Comparison of ENCODE assay signal across 23 cellular contexts in genomic region chr19:3565177-3565576, GRCh38. TPM values are rescaled to one million over a fixed set of nuclear protein-coding genes. Genes with fewer than 3 reads are reported as not detected.
DNase-seq lines count a peak whose midpoint lies in the region; ATAC-seq, FAIRE-seq and TF ChIP-seq lines count a peak whose summit lies in the region.
"Had no signal": no experiment of that assay in that cellular context is flagged by ENCODE, and none has a peak within 500 bp of the region (broad histone marks: within the 10 kb centered on the region; RNA-seq: fewer than 3 reads in every experiment).

No MANE protein-coding gene starts in this region.

- POLR2A ChIA-PET in K562 (lab: Yijun Ruan, JAX) = interaction anchor here (0.7 to 0.9 kb wide), 2 partner anchors 26 to 197 kb away, joined by 3 read pairs; partner anchors contain the start of gene MRPL54

- H3K36me3 ChIP-seq in K562 (ENCODE audit: control insufficient read depth, insufficient read depth, low read length) (no peaks in the 10 kb centered on the region), neuronal stem cell (replicated peaks in 1 of 2; ENCODE audit: control insufficient read depth in 2 of 2, insufficient read depth in 2 of 2, low read length in 2 of 2) (no peaks in the 10 kb centered on the region), vagina (no peaks in the 10 kb centered on the region)
- H3K36me3 ChIP-seq: MG63, WERI-Rb-1 had no signal

- no TSS peak for BruUV-seq in K562 (replicated peaks; lab: Mats Ljungman, UMichigan)

- H3K9me1 ChIP-seq in K562 (ENCODE audit: control insufficient read depth, insufficient read depth, low read length) = no peaks in the 10 kb centered on the region

- ATAC-seq in K562 (peak; percentile 16; the same call in 1 of the 3 replicates), HG03354 (IDR thresholded peaks at IDR 0.05; ENCODE audit: poor library complexity, severe bottlenecking, unreplicated experiment) (no peak)
- ATAC-seq: activated CD8-positive, alpha-beta T cell treated with anti-CD3 and anti-CD28 coated beads, Interleukin-2, amount 10 ng/mL, durations not matched to agents 7 days and 5 days; T-cell had no signal

- 44% methylated on average over 19 of the region's 21 CpGs for WGBS in K562 (ENCODE audit: insufficient coverage, low coverage, missing lambda C conversion rate)
- WGBS in neuronal stem cell (ENCODE audit: extremely low coverage in 2 of 2, insufficient read length in 2 of 2, insufficient replicate concordance in 1 of 2), 2 donors = no CpG with 5 or more reads among the region's 21 CpGs

- peak; percentile 73 for FAIRE-seq in K562 (lab: Jason Lieb, UNC)
- FAIRE-seq: G401.6, GM12892 had no signal

- H3K4me2 ChIP-seq in K562 (ENCODE audit: insufficient read depth, low read length) = no peak overlapping the region; the same call in 1 of the 2 replicates
- no peak overlapping the region for H3K4me2 ChIP-seq in neuronal stem cell (ENCODE audit: insufficient read depth, low read length, poor library complexity, severe bottlenecking)

- H3K79me1 ChIP-seq in neuronal stem cell (ENCODE audit: low read depth, low read length) = peaks cover 3% of the 10 kb centered on the region

- H2AFZ ChIP-seq in K562 (ENCODE audit: low read depth, low read length) (no peak overlapping the region), neuronal stem cell (ENCODE audit: low read length) (no peak overlapping the region)
- H2AFZ ChIP-seq: GM23248 had no signal

- H4K8ac ChIP-seq in neuronal stem cell (ENCODE audit: low read depth, low read length) = no peak overlapping the region

- no peaks in the 10 kb centered on the region for H3K9me3 ChIP-seq in K562 (replicated peaks; ENCODE audit: control insufficient read depth, insufficient read depth, low read depth, low read length)
- H3K9me3 ChIP-seq in neuronal stem cell (replicated peaks in 1 of 2; ENCODE audit: control insufficient read depth in 2 of 2, insufficient read depth in 1 of 2, low read depth in 1 of 2, low read length in 2 of 2) = peaks cover 0 to 2% of the 10 kb centered on the region in 2 donors
- no peaks in the 10 kb centered on the region for H3K9me3 ChIP-seq in vagina
- H3K9me3 ChIP-seq: MG63 had no signal

- peak overlapping the region; percentile 48; the same call in 1 of the 3 replicates for H3K27ac ChIP-seq in K562 (ENCODE audit: extremely low read depth, low read depth, low read length)
- H3K27ac ChIP-seq in neuronal stem cell (replicated peaks; ENCODE audit: low read length) = no peak overlapping the region
- no peak overlapping the region for H3K27ac ChIP-seq in vagina
- H3K27ac ChIP-seq: GM23248, WERI-Rb-1 had no signal

- intact Hi-C loops in K562 (cut with micrococcal nuclease) = no loop called here
- intact Hi-C loops in vagina (cut with DNase I) = no loop called here

- no peak overlapping the region for H4K91ac ChIP-seq in neuronal stem cell (ENCODE audit: low read depth, low read length, poor library complexity)

- H3K9ac ChIP-seq in K562 (ENCODE audit: insufficient read depth in 1 of 2, low read depth in 2 of 2, low read length in 2 of 2) = peak overlapping the region in 1 of 2 experiments; percentile 0; a peak in 1 of 4 replicates
- no peak overlapping the region for H3K9ac ChIP-seq in neuronal stem cell (ENCODE audit: low read depth, low read length, poor library complexity)
- H3K9ac ChIP-seq: GM23248 had no signal

- no peak overlapping the region for H2BK120ac ChIP-seq in neuronal stem cell (ENCODE audit: low read depth, low read length)

- H2BK12ac ChIP-seq in neuronal stem cell (ENCODE audit: low read length) = no peak overlapping the region

- no peak overlapping the region for H2BK15ac ChIP-seq in neuronal stem cell (ENCODE audit: low read length)

- CTCF ChIA-PET in K562 (lab: Yijun Ruan, JAX; ENCODE audit: low intra/inter-chr PET ratio) = no interaction called here

- H3K14ac ChIP-seq in neuronal stem cell (ENCODE audit: low read length) = no peak overlapping the region

- no peak overlapping the region for H3K23ac ChIP-seq in neuronal stem cell (ENCODE audit: low read depth, low read length, poor library complexity)

- TF ChIP-seq CTCF in K562 (IDR thresholded peaks at IDR 0.05 in 2 of 3, conservative IDR thresholded peaks at IDR 0.05 in 1 of 3; ENCODE audit: insufficient read depth in 2 of 3, low read depth in 1 of 3, low read length in 3 of 3) (no peak), vagina (IDR thresholded peaks at IDR 0.05) (no peak)

- no peaks in the 10 kb centered on the region for H4K20me1 ChIP-seq in K562 (replicated peaks; ENCODE audit: control insufficient read depth, insufficient read depth, low read length)

- TF ChIP-seq RAD21 in K562 (CRISPR knock-in tag; conservative IDR thresholded peaks at IDR 0.05 in 1 of 2, IDR thresholded peaks at IDR 0.05 in 1 of 2) = no peak

- peak overlapping the region; percentile 47 for H2AK5ac ChIP-seq in neuronal stem cell (ENCODE audit: low read depth, low read length)

- H3K18ac ChIP-seq in neuronal stem cell (ENCODE audit: low read length) = no peak overlapping the region

- no peaks in the 10 kb centered on the region for H3K27me3 ChIP-seq in K562 (ENCODE audit: control insufficient read depth in 2 of 2, insufficient read depth in 2 of 2, low read length in 2 of 2)
- H3K27me3 ChIP-seq in neuronal stem cell (ENCODE audit: control insufficient read depth in 3 of 3, insufficient read depth in 3 of 3, low read depth in 1 of 3, low read length in 3 of 3) = no peaks in the 10 kb centered on the region
- H3K27me3 ChIP-seq in vagina = no peaks in the 10 kb centered on the region
- H3K27me3 ChIP-seq: MG63 had no signal

- in situ Hi-C loops in K562 (cut with MboI) = no loop called here

- H3K4ac ChIP-seq in neuronal stem cell (ENCODE audit: low read length) = no peak overlapping the region

- no peak overlapping the region for H2BK5ac ChIP-seq in neuronal stem cell (ENCODE audit: low read length)

- TF ChIP-seq POLR2A in K562 (conservative IDR thresholded peaks at IDR 0.05) = no peak
- no peak for TF ChIP-seq POLR2A in vagina (IDR thresholded peaks at IDR 0.05)

- H3K4me1 ChIP-seq in K562 (replicated peaks in 1 of 2; ENCODE audit: control insufficient read depth in 2 of 2, insufficient read depth in 2 of 2, low read length in 2 of 2) = peaks cover 16 to 54% of the 10 kb centered on the region in 2 experiments; a peak in 4 of 5 replicates
- H3K4me1 ChIP-seq in neuronal stem cell (ENCODE audit: control insufficient read depth in 2 of 2, insufficient read depth in 1 of 2, low read depth in 1 of 2, low read length in 2 of 2) = no peaks in the 10 kb centered on the region
- no peaks in the 10 kb centered on the region for H3K4me1 ChIP-seq in vagina

- DNase-seq in EL (peak; percentile 96), NCI-H460 (ENCODE audit: extremely low read depth, low read depth) (peak; percentile 68), K562 (ENCODE audit: extremely low read depth in 1 of 4, low spot score in 3 of 4) (peak in 1 of 4 experiments; percentile 67), neuronal stem cell (ENCODE audit: low spot score) (no peak), NCI-H2196 (lab: John Stamatoyannopoulos, UW; ENCODE audit: unreplicated experiment) (no peak), vagina (ENCODE audit: extremely low spot score in 2 of 2) (no peak), OCI-M1 (lab: John Stamatoyannopoulos, UW) (no peak)
- DNase-seq: activated CD8-positive, alpha-beta T cell treated with anti-CD3 and anti-CD28 coated beads, Interleukin-2, amount 10 ng/mL, durations not matched to agents 7 days and 5 days; central memory CD4-positive, alpha-beta T cell; endodermal cell; GM23248; MG63; naive B cell; NCI-H2081 treated with DMSO at 0.1 percent for 48 hours; NCI-H526; T-cell; WERI-Rb-1 had no signal

- TF ChIP-seq EP300 in K562 (IDR thresholded peaks at IDR 0.05; ENCODE audit: low read length) = no peak

- H3K79me2 ChIP-seq in K562 (ENCODE audit: control insufficient read depth, insufficient read depth, low read length) = no peaks in the 10 kb centered on the region

- H3K4me3 ChIP-seq in K562 (no peak overlapping the region), neuronal stem cell (ENCODE audit: low read length in 2 of 2) (no peak overlapping the region), vagina (no peak overlapping the region)
- H3K4me3 ChIP-seq: GM23248, MG63 had no signal

RNA-seq across cellular contexts. Expression of gene HMG20B, which starts 7.6 kb away (rescaled TPM):
- 125 and 134 TPM in 2 replicates for total RNA-seq in NCI-H460 (2014; rRNA removed; shearing (Covaris generic))
- 246 and 257 TPM in 2 replicates for polyA plus RNA-seq in NCI-H460 (2014; cell fraction: nucleus; rRNA removed)
- total RNA-seq in K562 (2011; cell fraction: chromatin; rRNA removed; ENCODE audit: low replicate concordance) = 47.2 and 115 TPM in 2 replicates
- total RNA-seq in K562 (2011; cell fraction: nucleolus; rRNA removed) = 85.8 and 97.1 TPM in 2 replicates
- 68.6 and 70.5 TPM in 2 replicates for total RNA-seq in K562 (2011; cell fraction: nucleoplasm; rRNA removed)
- total RNA-seq in K562 (2014; rRNA removed) = 137 and 148 TPM in 2 replicates
- 18.2 and 18.5 TPM in 2 replicates for total RNA-seq in K562 (2014; rRNA removed; fragmentation: Illumina TruSeq; extraction: Trizol)
- 37.6 and 38.6 TPM in 2 replicates for total RNA-seq in K562 (2015; rRNA removed; fragmentation: Illumina TruSeq; extraction: Trizol)
- total RNA-seq in K562 (2021) = 122 and 125 TPM in 2 replicates
- polyA plus RNA-seq in K562 (2011; rRNA removed) = 47.6 and 54.4 TPM in 2 replicates
- polyA plus RNA-seq in K562 (2011; cell fraction: cytosol; rRNA removed) = 49.5 and 107 TPM in 2 replicates
- polyA plus RNA-seq in K562 (2011; cell fraction: nucleus; rRNA removed) = 169 and 253 TPM in 2 replicates
- polyA plus RNA-seq in K562 (2012) = 75.9 and 122 TPM in 2 replicates
- 25.6 and 53.2 TPM in 2 replicates for polyA plus RNA-seq in K562 (2014; fragmentation: Illumina TruSeq; extraction: Trizol)
- under 1 TPM; 0.35 to 0.78 TPM for polyA plus RNA-seq in K562 (2014; fragmentation: Nextera tagmentation; extraction: Ambion mirVana)
- 159 and 172 TPM in 2 replicates for polyA plus RNA-seq in K562 (2014; rRNA removed)
- 8.0 and 11.1 TPM in 2 replicates for polyA minus RNA-seq in K562 (2011; rRNA and poly(A)+ RNA removed)
- polyA minus RNA-seq in K562 (2011; cell fraction: cytosol; rRNA and poly(A)+ RNA removed) = 24.4 and 30.8 TPM in 2 replicates
- polyA minus RNA-seq in K562 (2011; cell fraction: nucleus; rRNA and poly(A)+ RNA removed) = 24.4 and 30.4 TPM in 2 replicates
- 76.9 TPM for polyA plus RNA-seq in neuronal stem cell (2013, experiment 1 of 2)
- 73.8 TPM for polyA plus RNA-seq in neuronal stem cell (2013, experiment 2 of 2)
- total RNA-seq in vagina = 92.8 TPM

RNA-seq across cellular contexts. Expression of gene MFSD12, which starts 7.8 kb away (rescaled TPM):
- total RNA-seq in NCI-H460 (2014; rRNA removed; shearing (Covaris generic)) = 178 and 210 TPM in 2 replicates
- 302 and 364 TPM in 2 replicates for polyA plus RNA-seq in NCI-H460 (2014; cell fraction: nucleus; rRNA removed)
- total RNA-seq in K562 (2011; cell fraction: chromatin; rRNA removed; ENCODE audit: low replicate concordance) = 80.9 and 267 TPM in 2 replicates
- 253 and 311 TPM in 2 replicates for total RNA-seq in K562 (2011; cell fraction: nucleolus; rRNA removed)
- 151 and 160 TPM in 2 replicates for total RNA-seq in K562 (2011; cell fraction: nucleoplasm; rRNA removed)
- 99.9 and 103 TPM in 2 replicates for total RNA-seq in K562 (2014; rRNA removed)
- total RNA-seq in K562 (2014; rRNA removed; fragmentation: Illumina TruSeq; extraction: Trizol) = 18.8 and 21.5 TPM in 2 replicates
- total RNA-seq in K562 (2015; rRNA removed; fragmentation: Illumina TruSeq; extraction: Trizol) = 34.8 and 40.7 TPM in 2 replicates
- 110 and 112 TPM in 2 replicates for total RNA-seq in K562 (2021)
- 31.8 and 53.9 TPM in 2 replicates for polyA plus RNA-seq in K562 (2011; rRNA removed)
- 48.2 and 140 TPM in 2 replicates for polyA plus RNA-seq in K562 (2011; cell fraction: cytosol; rRNA removed)
- 127 and 224 TPM in 2 replicates for polyA plus RNA-seq in K562 (2011; cell fraction: nucleus; rRNA removed)
- 63.5 and 81.8 TPM in 2 replicates for polyA plus RNA-seq in K562 (2012)
- polyA plus RNA-seq in K562 (2014; fragmentation: Illumina TruSeq; extraction: Trizol) = 28.2 and 63.0 TPM in 2 replicates
- 1 to 10 TPM in 1 of 2 experiments, under 1 TPM in 1; 0.69 to 1.7 TPM for polyA plus RNA-seq in K562 (2014; fragmentation: Nextera tagmentation; extraction: Ambion mirVana)
- polyA plus RNA-seq in K562 (2014; rRNA removed) = 79.9 and 80.7 TPM in 2 replicates
- polyA minus RNA-seq in K562 (2011; rRNA and poly(A)+ RNA removed) = 19.6 and 27.4 TPM in 2 replicates
- 64.0 and 66.5 TPM in 2 replicates for polyA minus RNA-seq in K562 (2011; cell fraction: cytosol; rRNA and poly(A)+ RNA removed)
- 38.5 and 38.8 TPM in 2 replicates for polyA minus RNA-seq in K562 (2011; cell fraction: nucleus; rRNA and poly(A)+ RNA removed)
- polyA plus RNA-seq in neuronal stem cell (2013, experiment 1 of 2) = 27.9 TPM
- polyA plus RNA-seq in neuronal stem cell (2013, experiment 2 of 2) = 25.3 TPM
- 48.4 TPM for total RNA-seq in vagina

RNA-seq across cellular contexts. Expression of gene GIPC3, which starts 20.1 kb away (rescaled TPM):
- total RNA-seq in NCI-H460 (2014; rRNA removed; shearing (Covaris generic)) = 0.25 and 0.29 TPM in 2 replicates
- polyA plus RNA-seq in NCI-H460 (2014; cell fraction: nucleus; rRNA removed) = not detected in 2 replicates
- total RNA-seq in K562 (2011; cell fraction: chromatin; rRNA removed; ENCODE audit: low replicate concordance) = 2.6 and 7.5 TPM in 2 replicates
- 3.8 and 5.5 TPM in 2 replicates for total RNA-seq in K562 (2011; cell fraction: nucleolus; rRNA removed)
- 3.2 and 4.0 TPM in 2 replicates for total RNA-seq in K562 (2011; cell fraction: nucleoplasm; rRNA removed)
- 0.54 and 1.2 TPM in 2 replicates for total RNA-seq in K562 (2014; rRNA removed)
- total RNA-seq in K562 (2014; rRNA removed; fragmentation: Illumina TruSeq; extraction: Trizol) = 0.83 and 0.91 TPM in 2 replicates
- total RNA-seq in K562 (2015; rRNA removed; fragmentation: Illumina TruSeq; extraction: Trizol) = 0.98 and 1.0 TPM in 2 replicates
- 3.3 and 3.9 TPM in 2 replicates for total RNA-seq in K562 (2021)
- 2.5 and 3.1 TPM in 2 replicates for polyA plus RNA-seq in K562 (2011; rRNA removed)
- polyA plus RNA-seq in K562 (2011; cell fraction: cytosol; rRNA removed) = 3.0 and 4.9 TPM in 2 replicates
- polyA plus RNA-seq in K562 (2011; cell fraction: nucleus; rRNA removed) = 5.3 and 8.9 TPM in 2 replicates
- 3.6 and 14.1 TPM in 2 replicates for polyA plus RNA-seq in K562 (2012)
- 3.0 and 3.6 TPM in 2 replicates for polyA plus RNA-seq in K562 (2014; fragmentation: Illumina TruSeq; extraction: Trizol)
- polyA plus RNA-seq in K562 (2014; fragmentation: Nextera tagmentation; extraction: Ambion mirVana) = under 1 TPM in 1 of 2 experiments, not detected in 1; 0.03 TPM
- 1.9 and 2.3 TPM in 2 replicates for polyA plus RNA-seq in K562 (2014; rRNA removed)
- 2.0 and 3.2 TPM in 2 replicates for polyA minus RNA-seq in K562 (2011; rRNA and poly(A)+ RNA removed)
- 5.9 and 6.7 TPM in 2 replicates for polyA minus RNA-seq in K562 (2011; cell fraction: cytosol; rRNA and poly(A)+ RNA removed)
- 1.6 and 2.1 TPM in 2 replicates for polyA minus RNA-seq in K562 (2011; cell fraction: nucleus; rRNA and poly(A)+ RNA removed)
- 0.46 TPM for polyA plus RNA-seq in neuronal stem cell (2013, experiment 1 of 2)
- polyA plus RNA-seq in neuronal stem cell (2013, experiment 2 of 2) = 0.47 TPM
- total RNA-seq in vagina = 0.25 TPM
- total RNA-seq: GM23248, progenitor cell of endocrine pancreas had no signal

RNA-seq across cellular contexts. Expression of gene TEKTIP1, which starts 26.2 kb away (rescaled TPM):
- not detected in 2 replicates for total RNA-seq in NCI-H460 (2014; rRNA removed; shearing (Covaris generic))
- polyA plus RNA-seq in NCI-H460 (2014; cell fraction: nucleus; rRNA removed) = not detected in 2 replicates
- total RNA-seq in K562 (2011; cell fraction: chromatin; rRNA removed; ENCODE audit: low replicate concordance) = not detected in 2 replicates
- not detected in 2 replicates for total RNA-seq in K562 (2011; cell fraction: nucleolus; rRNA removed)
- not detected in 2 replicates for total RNA-seq in K562 (2011; cell fraction: nucleoplasm; rRNA removed)
- not detected in 2 replicates for total RNA-seq in K562 (2014; rRNA removed)
- not detected in 2 replicates for total RNA-seq in K562 (2014; rRNA removed; fragmentation: Illumina TruSeq; extraction: Trizol)
- 0.26 TPM in 1 of 2 replicates, not detected in the other for total RNA-seq in K562 (2015; rRNA removed; fragmentation: Illumina TruSeq; extraction: Trizol)
- 0.29 and 0.66 TPM in 2 replicates for total RNA-seq in K562 (2021)
- polyA plus RNA-seq in K562 (2011; rRNA removed) = not detected in 2 replicates
- polyA plus RNA-seq in K562 (2011; cell fraction: cytosol; rRNA removed) = not detected in 2 replicates
- polyA plus RNA-seq in K562 (2011; cell fraction: nucleus; rRNA removed) = 0.53 TPM in 1 of 2 replicates, not detected in the other
- 0.44 and 0.68 TPM in 2 replicates for polyA plus RNA-seq in K562 (2012)
- not detected in 2 replicates for polyA plus RNA-seq in K562 (2014; fragmentation: Illumina TruSeq; extraction: Trizol)
- polyA plus RNA-seq in K562 (2014; fragmentation: Nextera tagmentation; extraction: Ambion mirVana) = not detected
- not detected in 2 replicates for polyA plus RNA-seq in K562 (2014; rRNA removed)
- polyA minus RNA-seq in K562 (2011; rRNA and poly(A)+ RNA removed) = not detected in 2 replicates
- polyA minus RNA-seq in K562 (2011; cell fraction: cytosol; rRNA and poly(A)+ RNA removed) = not detected in 2 replicates
- not detected in 2 replicates for polyA minus RNA-seq in K562 (2011; cell fraction: nucleus; rRNA and poly(A)+ RNA removed)
- polyA plus RNA-seq in neuronal stem cell (2013, experiment 1 of 2) = 0.07 TPM
- 0.07 TPM for polyA plus RNA-seq in neuronal stem cell (2013, experiment 2 of 2)
- not detected for total RNA-seq in vagina
- total RNA-seq: GM23248, urinary bladder had no signal
- polyA plus RNA-seq: GM23248, liver had no signal

RNA-seq across cellular contexts. Expression of gene TBXA2R, which starts 41.5 kb away (rescaled TPM):
- total RNA-seq in NCI-H460 (2014; rRNA removed; shearing (Covaris generic)) = 1.2 and 1.4 TPM in 2 replicates
- polyA plus RNA-seq in NCI-H460 (2014; cell fraction: nucleus; rRNA removed) = 2.0 and 3.2 TPM in 2 replicates
- 10.2 and 37.7 TPM in 2 replicates for total RNA-seq in K562 (2011; cell fraction: chromatin; rRNA removed; ENCODE audit: low replicate concordance)
- 58.8 and 84.5 TPM in 2 replicates for total RNA-seq in K562 (2011; cell fraction: nucleolus; rRNA removed)
- 27.7 and 36.4 TPM in 2 replicates for total RNA-seq in K562 (2011; cell fraction: nucleoplasm; rRNA removed)
- total RNA-seq in K562 (2014; rRNA removed) (2.5 and 5.2 TPM in 2 replicates), K562 (2014; rRNA removed; fragmentation: Illumina TruSeq; extraction: Trizol) (2.3 and 2.8 TPM in 2 replicates), K562 (2015; rRNA removed; fragmentation: Illumina TruSeq; extraction: Trizol) (2.5 and 3.1 TPM in 2 replicates), K562 (2021) (21.0 and 24.0 TPM in 2 replicates), vagina (1.7 TPM)
- polyA plus RNA-seq in K562 (2011; rRNA removed) (2.9 and 4.4 TPM in 2 replicates), K562 (2014; fragmentation: Illumina TruSeq; extraction: Trizol) (4.3 and 6.7 TPM in 2 replicates), K562 (2014; fragmentation: Nextera tagmentation; extraction: Ambion mirVana) (1 to 10 TPM; 1.5 to 2.6 TPM), K562 (2014; rRNA removed) (5.7 and 6.1 TPM in 2 replicates)
- polyA plus RNA-seq in K562 (2011; cell fraction: cytosol; rRNA removed) = 4.0 and 21.7 TPM in 2 replicates
- polyA plus RNA-seq in K562 (2011; cell fraction: nucleus; rRNA removed) = 3.7 and 12.5 TPM in 2 replicates
- polyA plus RNA-seq in K562 (2012) = 11.5 and 11.6 TPM in 2 replicates
- 0.90 and 1.6 TPM in 2 replicates for polyA minus RNA-seq in K562 (2011; rRNA and poly(A)+ RNA removed)
- 17.4 and 19.6 TPM in 2 replicates for polyA minus RNA-seq in K562 (2011; cell fraction: cytosol; rRNA and poly(A)+ RNA removed)
- 3.1 and 6.1 TPM in 2 replicates for polyA minus RNA-seq in K562 (2011; cell fraction: nucleus; rRNA and poly(A)+ RNA removed)
- 0.11 TPM for polyA plus RNA-seq in neuronal stem cell (2013, experiment 1 of 2)
- polyA plus RNA-seq in neuronal stem cell (2013, experiment 2 of 2) = 0.12 TPM
- total RNA-seq: progenitor cell of endocrine pancreas had no signal

Comparison
In these comparisons a context has a peak if more than half of its experiments do, and no peak if none do; other contexts are left out.
1. DNase-seq: peak in EL (single experiment) and NCI-H460 (single experiment); none in neuronal stem cell (single experiment), NCI-H2196 (single experiment), vagina (0 of 2) and OCI-M1 (single experiment).